ENCODE assay signal across 16 cellular contexts in genomic region chr2:62447411-62447810, GRCh38.
"Had no signal": no experiment of that assay in that cellular context is flagged by ENCODE, and none has a peak within 500 bp of the region (broad histone marks: within the 10 kb centered on the region; RNA-seq: fewer than 3 reads in every experiment).

No MANE protein-coding gene starts in this region.

- H3K9ac ChIP-seq: parathyroid adenoma had no signal

- H3K36me3 ChIP-seq: heart left ventricle, sigmoid colon, stomach, uterus had no signal

- ATAC-seq: heart left ventricle; naive thymus-derived CD4-positive, alpha-beta T cell; psoas muscle had no signal

- H3K36me3 Mint-ChIP-seq: naive thymus-derived CD4-positive, alpha-beta T cell had no signal

- H3K27me3 ChIP-seq: heart left ventricle, sigmoid colon, stomach, uterus had no signal

- H3K4me3 ChIP-seq: heart left ventricle, psoas muscle, sigmoid colon, stomach, uterus had no signal

- H3K9me3 ChIP-seq: heart left ventricle, psoas muscle, sigmoid colon, stomach, uterus had no signal

- H3K4me3 Mint-ChIP-seq: dendritic cell treated with granulocyte-macrophage colony-stimulating factor and Interleukin-4, amounts not matched to agents 40 ng/mL and 50 ng/mL, for 4 days; naive thymus-derived CD4-positive, alpha-beta T cell; nephron progenitor cell had no signal

- H3K4me1 ChIP-seq: heart left ventricle, psoas muscle, sigmoid colon, uterus had no signal

- FAIRE-seq: small intestine had no signal

- H3K4me1 Mint-ChIP-seq: naive thymus-derived CD4-positive, alpha-beta T cell; nephron progenitor cell had no signal

- DNase-seq: foreskin melanocyte; hippocampal formation; mammary epithelial cell; naive thymus-derived CD4-positive, alpha-beta T cell; nephron progenitor cell; psoas muscle; sigmoid colon; small intestine; stimulated activated CD4-positive, alpha-beta T cell treated with anti-CD3 and anti-CD28 coated beads, Interleukin-12 subunit alpha, Interleukin-12 subunit beta, amount 100 ng/mL, for 4 hours; stimulated activated naive CD4-positive, alpha-beta T cell; stomach; substantia nigra; uterus had no signal

- H3K9me3 Mint-ChIP-seq: dendritic cell treated with granulocyte-macrophage colony-stimulating factor and Interleukin-4, amounts not matched to agents 40 ng/mL and 50 ng/mL, for 4 days; naive thymus-derived CD4-positive, alpha-beta T cell; nephron progenitor cell had no signal

- H3K27ac ChIP-seq: heart left ventricle, parathyroid adenoma, psoas muscle, sigmoid colon, stomach, uterus had no signal

- H3K27ac Mint-ChIP-seq: dendritic cell treated with granulocyte-macrophage colony-stimulating factor and Interleukin-4, amounts not matched to agents 40 ng/mL and 50 ng/mL, for 4 days; naive thymus-derived CD4-positive, alpha-beta T cell; nephron progenitor cell had no signal

- H2AFZ ChIP-seq: parathyroid adenoma had no signal

- H3K79me2 ChIP-seq: parathyroid adenoma had no signal

- H3K27me3 Mint-ChIP-seq: dendritic cell treated with granulocyte-macrophage colony-stimulating factor and Interleukin-4, amounts not matched to agents 40 ng/mL and 50 ng/mL, for 4 days had no signal
